ENCODE assay signal across 6 cellular contexts in genomic region chr10:97633921-97634320, GRCh38. TPM values are rescaled to one million over a fixed set of nuclear protein-coding genes. Genes with fewer than 3 reads are reported as not detected.
DNase-seq lines count a peak whose midpoint lies in the region; ATAC-seq and TF ChIP-seq lines count a peak whose summit lies in the region.

No MANE protein-coding gene starts in this region.

- peak; percentile 7 for ATAC-seq in Right ventricle myocardium superior (ENCODE audit: poor library complexity)
- no peak for ATAC-seq in HG03520 (IDR thresholded peaks at IDR 0.05; ENCODE audit: unreplicated experiment)

- H3K4me3 ChIP-seq in SJCRH30 (peak overlapping the region; percentile 73), tibial artery (peak overlapping the region; percentile 71 to 75)

- DNase-seq in SJCRH30 (peak; percentile 11 to 27), Right ventricle myocardium superior (no peak), tibial artery (no peak), C1 segment of cervical spinal cord (lab: John Stamatoyannopoulos, UW) (no peak)

- peak overlapping the region; percentile 74 for H3K9ac ChIP-seq in ES-I3 (ENCODE audit: low read depth, low read length)

- H3K27me3 ChIP-seq in SJCRH30 = no peaks in the 10 kb centered on the region
- no peaks in the 10 kb centered on the region for H3K27me3 ChIP-seq in tibial artery

- intact Hi-C loops in Right ventricle myocardium superior (cut with DNase I) (no loop called here), tibial artery (cut with DNase I; ENCODE audit: low total_unique reads) (no loop called here)

- H3K36me3 ChIP-seq in ES-I3 (ENCODE audit: insufficient read depth, low read length) = no peaks in the 10 kb centered on the region
- no peaks in the 10 kb centered on the region for H3K36me3 ChIP-seq in SJCRH30
- H3K36me3 ChIP-seq in tibial artery = no peaks in the 10 kb centered on the region

- H3K27ac ChIP-seq in SJCRH30 (no peak overlapping the region), tibial artery (peak overlapping the region; percentile 60 to 62)

- TF ChIP-seq CTCF in tibial artery (IDR thresholded peaks at IDR 0.05) = peak; percentile 15 to 23

- H3K9me3 ChIP-seq in ES-I3 (ENCODE audit: control insufficient read depth, insufficient read depth, low read length) (no peaks in the 10 kb centered on the region), SJCRH30 (replicated peaks) (no peaks in the 10 kb centered on the region), tibial artery (no peaks in the 10 kb centered on the region)

- H3K4me1 ChIP-seq in ES-I3 (ENCODE audit: insufficient read depth, low read length) (no peaks in the 10 kb centered on the region), SJCRH30 (no peaks in the 10 kb centered on the region), tibial artery (peaks cover 0 to 9% (median 6%) of the 10 kb centered on the region in 4 donors)

RNA-seq across cellular contexts. Expression of gene MORN4, which starts 0.6 kb away (rescaled TPM):
- total RNA-seq in SJCRH30 (2014; rRNA removed; shearing (Covaris generic)) = 1.9 and 2.9 TPM in 2 replicates
- 8.1 TPM for total RNA-seq in Right ventricle myocardium superior

RNA-seq across cellular contexts. Expression of gene PI4K2A, which starts 6.5 kb away (rescaled TPM):
- 19.4 and 20.1 TPM in 2 replicates for total RNA-seq in SJCRH30 (2014; rRNA removed; shearing (Covaris generic))
- total RNA-seq in Right ventricle myocardium superior = 9.9 TPM

RNA-seq across cellular contexts. Expression of gene C10orf62, which starts 44.4 kb away (rescaled TPM):
- total RNA-seq in SJCRH30 (2014; rRNA removed; shearing (Covaris generic)) = 0.75 and 0.84 TPM in 2 replicates
- 0.48 TPM for total RNA-seq in Right ventricle myocardium superior

RNA-seq across cellular contexts. Expression of gene HOGA1, which starts 49.7 kb away (rescaled TPM):
- total RNA-seq in SJCRH30 (2014; rRNA removed; shearing (Covaris generic)) = 1.7 and 3.5 TPM in 2 replicates
- total RNA-seq in Right ventricle myocardium superior = 18.7 TPM

RNA-seq across cellular contexts. Expression of gene AVPI1, which starts 53.1 kb away (rescaled TPM):
- total RNA-seq in SJCRH30 (2014; rRNA removed; shearing (Covaris generic)) = 11.2 and 14.4 TPM in 2 replicates
- 7.9 TPM for total RNA-seq in Right ventricle myocardium superior

Comparison
In these comparisons a context has a peak if more than half of its experiments do, and no peak if none do; other contexts are left out.
1. DNase-seq: peak in SJCRH30 (2 of 2); none in Right ventricle myocardium superior (single experiment), tibial artery (0 of 2) and C1 segment of cervical spinal cord (0 of 14).